In the genomic region with DNA sequence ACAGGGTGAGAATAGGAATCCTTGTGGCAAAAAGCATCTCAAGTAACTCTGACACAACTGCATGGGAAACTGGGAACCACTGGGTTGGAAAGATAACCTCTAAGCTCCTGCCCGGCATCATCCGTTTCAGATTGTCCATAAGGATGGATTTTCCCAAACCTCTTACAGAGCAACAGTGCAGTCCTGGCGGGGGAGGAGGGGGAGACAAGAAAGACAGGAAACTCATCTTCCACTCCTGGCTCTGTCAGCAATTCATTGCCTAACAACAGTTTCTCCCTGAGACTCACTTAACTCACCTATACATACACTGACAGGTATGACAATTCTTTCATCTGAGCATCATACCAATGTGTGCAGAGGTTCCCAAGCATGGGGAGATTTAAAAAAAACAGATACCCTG, we compare ENCODE assay signal across 33 cellular contexts.
"Had no signal": no experiment of that assay in that cellular context is flagged by ENCODE, and none has a peak within 500 bp of the region (broad histone marks: within the 10 kb centered on the region; RNA-seq: fewer than 3 reads in every experiment).

No MANE protein-coding gene starts in this region.

- H3K4me1 ChIP-seq: ascending aorta, breast epithelium had no signal

- DNase-seq: activated B cell treated with CpG ODN at 0.5 μM for 24 hours; activated CD4-positive, alpha-beta memory T cell treated with anti-CD3 and anti-CD28 coated beads for 36 hours; activated CD4-positive, alpha-beta T cell treated with anti-CD3 and anti-CD28 coated beads for 4 hours; activated CD4-positive, alpha-beta T cell treated with anti-CD3 and anti-CD28 coated beads, Interleukin-2, amount 50 U/mL, for 1 hour; activated CD4-positive, alpha-beta T cell treated with anti-CD3 and anti-CD28 coated beads, Interleukin-2, amount 50 U/mL, for 4 hours; activated CD4-positive, CD25-positive, alpha-beta regulatory T cell treated with anti-CD3 and anti-CD28 coated beads, Interleukin-2, amount 50 U/mL, for 72 hours; activated CD8-positive, alpha-beta memory T cell treated with anti-CD3 and anti-CD28 coated beads, Interleukin-2, amount 50 U/mL, for 4 hours; activated CD8-positive, alpha-beta T cell treated with anti-CD3 and anti-CD28 coated beads for 36 hours; activated effector memory CD4-positive, alpha-beta T cell treated with Interleukin-2 at 50 U/mL for 16 hours; activated gamma-delta T cell; activated naive CD4-positive, alpha-beta T cell treated with anti-CD3 and anti-CD28 coated beads for 36 hours; activated naive CD8-positive, alpha-beta T cell treated with anti-CD3 and anti-CD28 coated beads for 36 hours; activated T-cell treated with anti-CD3 and anti-CD28 coated beads for 4 hours; activated T-cell treated with anti-CD3 and anti-CD28 coated beads, Interleukin-2, amount 50 U/mL, for 1 hour; activated T-cell treated with anti-CD3 and anti-CD28 coated beads, Interleukin-2, amount 50 U/mL, for 4 hours; activated T-cell treated with anti-CD3 and anti-CD28 coated beads, Interleukin-2, amount 50 U/mL, for 72 hours; amygdala; anterior cingulate cortex; body of pancreas; brain microvascular endothelial cell; central memory CD4-positive, alpha-beta T cell; T-cell; T-helper 2 cell; T-helper 9 cell had no signal

- H3K27ac Mint-ChIP-seq: activated B cell treated with CpG ODN at 0.5 μM for 24 hours; activated CD4-positive, alpha-beta memory T cell treated with anti-CD3 and anti-CD28 coated beads for 36 hours; activated CD4-positive, alpha-beta T cell treated with anti-CD3 and anti-CD28 coated beads, Interleukin-2, amount 10 ng/mL, durations not matched to agents 24 days and 14 days; activated CD8-positive, alpha-beta T cell treated with anti-CD3 and anti-CD28 coated beads for 36 hours; activated naive CD4-positive, alpha-beta T cell treated with anti-CD3 and anti-CD28 coated beads for 36 hours; activated naive CD8-positive, alpha-beta T cell treated with anti-CD3 and anti-CD28 coated beads for 36 hours; activated T-cell treated with anti-CD3 and anti-CD28 coated beads, Interleukin-2, amount 50 U/mL, for 72 hours; activated T-helper 1 cell treated with anti-CD3 and anti-CD28 coated beads, Interleukin-12 subunit alpha, Interleukin-12 subunit beta, Interleukin-2, Interleukin-4 antibody, amounts not matched to agents 30 ng/mL and 10 ng/mL and 1 ng/mL, durations not matched to agents 14 hours and 24 hours and 36 hours; activated T-helper 2 cell treated with anti-CD3 and anti-CD28 coated beads, Interferon-gamma antibody, Interleukin-2, Interleukin-4, amounts not matched to agents 10 μg/mL and 5 μg/mL and 100 μg/mL, durations not matched to agents 14 hours and 24 hours and 36 hours; T-cell; T-helper 2 cell treated with Interferon-gamma antibody and Interleukin-4, amounts not matched to agents 5 μg/mL and 100 μg/mL, for 36 hours had no signal

- H3K27me3 ChIP-seq: ascending aorta, body of pancreas, brain microvascular endothelial cell, breast epithelium had no signal

- H3K9me3 ChIP-seq: ascending aorta, body of pancreas, breast epithelium had no signal

- H3K4me3 Mint-ChIP-seq: activated B cell treated with CpG ODN at 0.5 μM for 24 hours; activated CD4-positive, alpha-beta memory T cell treated with anti-CD3 and anti-CD28 coated beads for 36 hours; activated CD4-positive, alpha-beta T cell treated with anti-CD3 and anti-CD28 coated beads, Interleukin-2, amount 10 ng/mL, durations not matched to agents 24 days and 14 days; activated CD8-positive, alpha-beta T cell treated with anti-CD3 and anti-CD28 coated beads for 36 hours; activated naive CD4-positive, alpha-beta T cell treated with anti-CD3 and anti-CD28 coated beads for 36 hours; activated naive CD8-positive, alpha-beta T cell treated with anti-CD3 and anti-CD28 coated beads for 36 hours; activated T-cell treated with anti-CD3 and anti-CD28 coated beads, Interleukin-2, amount 50 U/mL, for 4 hours; activated T-cell treated with anti-CD3 and anti-CD28 coated beads, Interleukin-2, amount 50 U/mL, for 72 hours; activated T-helper 1 cell treated with anti-CD3 and anti-CD28 coated beads, Interleukin-12 subunit alpha, Interleukin-12 subunit beta, Interleukin-2, Interleukin-4 antibody, amounts not matched to agents 30 ng/mL and 10 ng/mL and 1 ng/mL, durations not matched to agents 14 hours and 24 hours and 36 hours; T-cell; T-helper 2 cell treated with Interferon-gamma antibody and Interleukin-4, amounts not matched to agents 5 μg/mL and 100 μg/mL, for 36 hours had no signal

- H3K9me3 Mint-ChIP-seq: activated B cell treated with CpG ODN at 0.5 μM for 24 hours; activated CD4-positive, alpha-beta memory T cell treated with anti-CD3 and anti-CD28 coated beads for 36 hours; activated CD8-positive, alpha-beta T cell treated with anti-CD3 and anti-CD28 coated beads for 36 hours; activated naive CD4-positive, alpha-beta T cell treated with anti-CD3 and anti-CD28 coated beads for 36 hours; activated naive CD8-positive, alpha-beta T cell treated with anti-CD3 and anti-CD28 coated beads for 36 hours; activated T-cell treated with anti-CD3 and anti-CD28 coated beads, Interleukin-2, amount 50 U/mL, for 4 hours; activated T-cell treated with anti-CD3 and anti-CD28 coated beads, Interleukin-2, amount 50 U/mL, for 72 hours; activated T-helper 1 cell treated with anti-CD3 and anti-CD28 coated beads, Interleukin-12 subunit alpha, Interleukin-12 subunit beta, Interleukin-2, Interleukin-4 antibody, amounts not matched to agents 30 ng/mL and 10 ng/mL and 1 ng/mL, durations not matched to agents 14 hours and 24 hours and 36 hours; activated T-helper 2 cell treated with anti-CD3 and anti-CD28 coated beads, Interferon-gamma antibody, Interleukin-2, Interleukin-4, amounts not matched to agents 10 μg/mL and 5 μg/mL and 100 μg/mL, durations not matched to agents 14 hours and 24 hours and 36 hours; T-cell; T-helper 2 cell treated with Interferon-gamma antibody and Interleukin-4, amounts not matched to agents 5 μg/mL and 100 μg/mL, for 36 hours had no signal

- H3K27ac ChIP-seq: ascending aorta, body of pancreas, brain microvascular endothelial cell, breast epithelium, VCaP had no signal

- FAIRE-seq: TTC549 had no signal

- H3K4me3 ChIP-seq: ascending aorta, body of pancreas, breast epithelium had no signal

- H3K36me3 ChIP-seq: ascending aorta, brain microvascular endothelial cell, breast epithelium had no signal

- ATAC-seq: activated CD8-positive, alpha-beta T cell treated with anti-CD3 and anti-CD28 coated beads for 36 hours; activated naive CD4-positive, alpha-beta T cell treated with anti-CD3 and anti-CD28 coated beads, Interleukin-2, amount 50 U/mL, for 72 hours; activated T-cell treated with anti-CD3 and anti-CD28 coated beads, Interleukin-2, amount 50 U/mL, for 4 hours; activated T-cell treated with anti-CD3 and anti-CD28 coated beads, Interleukin-2, amount 50 U/mL, for 72 hours; body of pancreas; T-cell had no signal

- H3K36me3 Mint-ChIP-seq: activated CD4-positive, alpha-beta memory T cell treated with anti-CD3 and anti-CD28 coated beads for 36 hours; activated naive CD4-positive, alpha-beta T cell treated with anti-CD3 and anti-CD28 coated beads, Interleukin-2, amount 50 U/mL, for 72 hours; activated naive CD8-positive, alpha-beta T cell treated with anti-CD3 and anti-CD28 coated beads for 36 hours; T-cell had no signal
